In the genomic region with DNA sequence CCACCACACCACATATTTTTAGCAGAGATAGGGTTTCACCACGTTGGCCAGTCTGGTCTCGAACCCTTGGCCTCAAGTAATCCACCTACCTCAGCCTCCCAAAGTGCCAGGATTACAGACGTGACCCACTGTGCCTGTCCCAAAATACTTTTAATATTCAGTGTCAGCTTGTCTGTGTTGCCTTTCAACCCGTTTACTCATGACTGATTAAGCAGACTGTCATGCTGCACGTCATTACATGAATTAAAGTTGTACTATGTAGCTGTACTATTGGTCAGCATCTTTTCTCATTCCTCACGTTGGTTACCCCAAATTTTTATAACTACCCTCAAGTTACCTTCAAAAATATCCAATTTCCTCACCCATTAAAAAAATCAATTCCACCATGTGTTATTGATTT, we compare ENCODE assay signal across 27 cellular contexts. TPM values are rescaled to one million over a fixed set of nuclear protein-coding genes. Genes with fewer than 3 reads are reported as not detected.
"Had no signal": no experiment of that assay in that cellular context is flagged by ENCODE, and none has a peak within 500 bp of the region (broad histone marks: within the 10 kb centered on the region; RNA-seq: fewer than 3 reads in every experiment).

No MANE protein-coding gene starts in this region.

- H3K36me3 ChIP-seq: esophagus muscularis mucosa, neutrophil, spleen, tibial artery, upper lobe of left lung, uterus had no signal

- H3K9me3 ChIP-seq: esophagus muscularis mucosa, neutrophil, spleen, tibial artery, upper lobe of left lung, uterus had no signal

- H2AFZ ChIP-seq: hepatocyte had no signal

- H3K4me2 ChIP-seq: hepatocyte had no signal

- H3K27ac ChIP-seq: dorsolateral prefrontal cortex, esophagus muscularis mucosa, hepatocyte, neutrophil, spleen, tibial artery, upper lobe of left lung, uterus had no signal

- H3K27me3 ChIP-seq: esophagus muscularis mucosa, hepatocyte, neutrophil, spleen, tibial artery, upper lobe of left lung, uterus had no signal

- H3K79me2 ChIP-seq: hepatocyte had no signal

- H3K4me3 ChIP-seq: dorsolateral prefrontal cortex, esophagus muscularis mucosa, hepatocyte, spleen, tibial artery, upper lobe of left lung, uterus had no signal

- ATAC-seq: left colon; naive thymus-derived CD4-positive, alpha-beta T cell; sciatic nerve; stimulated activated memory B cell treated with anti-CD40 and anti-IgM and Interleukin-4, amounts not matched to agents 10 μg/mL and 1 μg/mL and 100 μg/mL, for 72 hours had no signal

- DNase-seq: cortex of kidney; dorsolateral prefrontal cortex; effector CD8-positive, alpha-beta T cell; foreskin fibroblast; head of caudate nucleus; left colon; naive thymus-derived CD4-positive, alpha-beta T cell; posterior cingulate gyrus; spleen; stimulated activated CD4-positive, alpha-beta T cell treated with anti-CD3 and anti-CD28 coated beads, Interleukin-15, amount 100 ng/mL, for 24 hours; stimulated activated CD4-positive, alpha-beta T cell treated with anti-CD3 and anti-CD28 coated beads, Interleukin-1b, Interleukin-23, amount 100 ng/mL, for 48 hours; stimulated activated CD4-positive, alpha-beta T cell treated with anti-CD3 and anti-CD28 coated beads, Interleukin-4, amount 100 ng/mL, for 24 hours; tibial artery; upper lobe of left lung; uterus had no signal

- H3K4me1 ChIP-seq: esophagus muscularis mucosa, spleen, tibial artery, upper lobe of left lung, uterus had no signal

RNA-seq across cellular contexts. Expression of a gene that starts 48.7 kb away (rescaled TPM):
- total RNA-seq: kidney epithelial cell; left colon; liver; lung microvascular endothelial cell; mesenteric fat pad; naive thymus-derived CD4-positive, alpha-beta T cell; osteoblast; pulmonary artery endothelial cell had no signal
- polyA plus RNA-seq: hepatocyte; liver; naive thymus-derived CD4-positive, alpha-beta T cell; neural cell had no signal
